27 cellular contexts compared by ENCODE assay signal in genomic region chr3:131532645-131533044, GRCh38.
"Had no signal": no experiment of that assay in that cellular context is flagged by ENCODE, and none has a peak within 500 bp of the region (broad histone marks: within the 10 kb centered on the region; RNA-seq: fewer than 3 reads in every experiment).

No MANE protein-coding gene starts in this region.

- H3K36me3 ChIP-seq: stomach, suprapubic skin, thoracic aorta, thyroid gland, tibial artery, tibial nerve, transverse colon, upper lobe of left lung, upper lobe of right lung, uterus, vagina had no signal

- H3K4me1 ChIP-seq: stomach, suprapubic skin, testis, thyroid gland, tibial artery, tibial nerve, transverse colon, upper lobe of left lung, upper lobe of right lung, uterus, vagina had no signal

- FAIRE-seq: urothelium cell line had no signal

- H3K27ac ChIP-seq: stomach, suprapubic skin, testis, thoracic aorta, thyroid gland, tibial artery, tibial nerve, transverse colon, upper lobe of left lung, upper lobe of right lung, uterus, vagina had no signal

- DNase-seq: stimulated activated CD4-positive, alpha-beta T cell treated with anti-CD3 and anti-CD28 coated beads, Interleukin-2, amount 100 ng/mL, for 48 hours; stimulated activated CD4-positive, alpha-beta T cell treated with anti-CD3 and anti-CD28 coated beads, Interleukin-4, amount 100 ng/mL, for 1 hour; stimulated activated CD4-positive, alpha-beta T cell treated with anti-CD3 and anti-CD28 coated beads, Interleukin-4, amount 100 ng/mL, for 24 hours; stimulated activated CD4-positive, alpha-beta T cell treated with anti-CD3 and anti-CD28 coated beads, Interleukin-4, amount 100 ng/mL, for 4 hours; stimulated activated CD8-positive, alpha-beta memory T cell treated with anti-CD3 and anti-CD28 coated beads, Interleukin-4, amount 100 ng/mL, for 48 hours; stimulated activated naive B cell treated with anti-CD40 and anti-IgM and Interleukin-4, amounts not matched to agents 10 μg/mL and 1 μg/mL and 100 μg/mL, for 72 hours; stimulated activated naive CD4-positive, alpha-beta T cell; stimulated activated naive CD4-positive, alpha-beta T cell treated with Interleukin-2 at 50 U/mL for 16 hours; stimulated activated naive CD8-positive, alpha-beta T cell treated with anti-CD3 and anti-CD28 coated beads, Interleukin-15, amount 100 ng/mL, for 72 hours; stimulated activated naive CD8-positive, alpha-beta T cell treated with anti-CD3 and anti-CD28 coated beads, Interleukin-15, Interleukin-2, amounts not matched to agents 100 U/mL and 50 U/mL, for 24 hours; stomach; substantia nigra; testis; thyroid gland; tibial artery; transverse colon; trophoblast cell; upper lobe of left lung; upper lobe of right lung; uterus had no signal

- H3K9me3 ChIP-seq: stomach, suprapubic skin, testis, thoracic aorta, thyroid gland, tibial artery, transverse colon, upper lobe of left lung, upper lobe of right lung, uterus, vagina had no signal

- ATAC-seq: stimulated activated effector memory CD8-positive, alpha-beta T cell treated with anti-CD3 and anti-CD28 coated beads, Interleukin-12 subunit alpha, Interleukin-12 subunit beta, amount 100 ng/mL, for 72 hours; stimulated activated memory B cell treated with anti-CD40 and anti-IgM and Interleukin-4, amounts not matched to agents 10 μg/mL and 1 μg/mL and 100 μg/mL, for 72 hours; stimulated activated naive B cell treated with anti-CD40 and anti-IgM and Interleukin-4, amounts not matched to agents 10 μg/mL and 1 μg/mL and 100 μg/mL, for 72 hours; stimulated activated naive CD8-positive, alpha-beta T cell treated with anti-CD3 and anti-CD28 coated beads, Interleukin-15, amount 100 ng/mL, for 72 hours; stimulated activated naive CD8-positive, alpha-beta T cell treated with anti-CD3 and anti-CD28 coated beads, Interleukin-15, Interleukin-2, amounts not matched to agents 100 U/mL and 50 U/mL, for 24 hours; upper lobe of right lung had no signal

- H3K27me3 ChIP-seq: testis, thyroid gland, tibial artery, upper lobe of left lung, uterus, vagina had no signal

- H3K4me3 ChIP-seq: stomach, suprapubic skin, testis, thoracic aorta, thyroid gland, tibial artery, tibial nerve, transverse colon, upper lobe of left lung, upper lobe of right lung, uterus, vagina had no signal
